ENCODE assay signal across 7 cellular contexts in the genomic region with DNA sequence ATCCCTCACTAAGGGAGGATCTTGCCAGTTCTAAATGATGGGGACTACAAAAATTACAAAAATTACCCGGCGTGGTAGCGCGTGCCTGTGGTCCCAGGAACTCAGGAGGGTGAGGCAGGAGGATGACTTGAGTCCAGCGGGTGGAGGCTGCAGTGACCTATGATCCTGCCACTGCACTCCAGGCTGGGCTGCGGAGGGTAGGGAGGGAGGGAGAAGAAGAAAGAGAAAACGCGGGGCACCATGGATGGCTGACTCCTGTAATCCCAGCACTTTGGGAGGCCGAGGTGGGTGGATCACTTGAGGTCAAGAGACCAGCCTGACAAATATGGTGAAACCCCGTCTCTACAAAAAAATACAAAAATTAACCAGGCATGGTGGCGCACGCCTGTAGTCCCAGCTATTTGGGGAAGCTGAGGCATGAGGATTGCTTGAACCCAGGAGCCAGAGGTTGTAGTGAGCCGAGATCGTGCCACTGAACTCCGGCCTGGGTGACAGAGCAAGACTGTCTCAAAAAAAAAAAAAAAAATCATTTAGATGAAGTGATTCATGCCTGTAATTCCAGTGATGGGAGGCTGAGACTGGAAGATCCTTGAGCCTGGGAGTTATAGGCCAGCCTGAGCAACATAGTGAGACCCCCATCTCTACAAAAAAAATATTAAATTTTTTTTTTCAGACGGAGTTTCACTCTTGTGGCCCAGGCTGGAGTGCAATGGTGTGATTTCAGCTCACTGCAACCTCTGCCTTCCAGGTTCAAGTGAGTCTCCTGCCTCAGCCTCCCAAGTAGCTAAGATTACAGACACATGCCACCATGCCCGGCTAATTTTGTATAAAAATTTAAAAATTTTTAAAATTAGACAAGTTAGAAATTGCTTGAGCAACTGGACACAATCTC.
DNase-seq lines count a peak whose midpoint lies in the region; ATAC-seq and TF ChIP-seq lines count a peak whose summit lies in the region.
"Not testable (repeated sequence)": the region's sequence is repeated elsewhere in the genome, so short reads cannot be mapped to it uniquely, and the experiment has no call there.

No MANE protein-coding gene starts in this region.

- intact Hi-C loops in body of pancreas (cut with DNase I); left cardiac atrium (cut with DNase I); mucosa of descending colon (cut with DNase I, micrococcal nuclease): not testable (repeated sequence)

- not testable (repeated sequence) for TF ChIP-seq CTCF in GM23338 (conservative IDR thresholded peaks at IDR 0.05; ENCODE audit: low read depth in 2 of 2); body of pancreas (IDR thresholded peaks at IDR 0.05); mucosa of descending colon (IDR thresholded peaks at IDR 0.05); smooth muscle cell (IDR thresholded peaks at IDR 0.05; ENCODE audit: borderline replicate concordance, insufficient read depth, poor library complexity, severe bottlenecking)

- H3K27ac ChIP-seq in GM23338 (ENCODE audit: low read depth) (peak overlapping the region; percentile 99), smooth muscle cell (ENCODE audit: low read depth) (peak overlapping the region; percentile 31)
- not testable (repeated sequence) for H3K27ac ChIP-seq in body of pancreas

- not testable (repeated sequence) for H3K36me3 ChIP-seq in GM23338 (ENCODE audit: insufficient read depth); body of pancreas (replicated peaks in 1 of 2; ENCODE audit: insufficient read depth in 1 of 2, low read depth in 2 of 2); mucosa of descending colon (ENCODE audit: low read depth); smooth muscle cell (ENCODE audit: low read depth)

- H3K4me1 ChIP-seq in GM23338 (ENCODE audit: insufficient read depth) (peaks cover 30% of the 10 kb centered on the region), body of pancreas (peaks cover 21% of the 10 kb centered on the region), mucosa of descending colon (ENCODE audit: low read depth) (peaks cover 51% of the 10 kb centered on the region)
- H3K4me1 ChIP-seq in smooth muscle cell (ENCODE audit: low read depth) = not testable (repeated sequence)

- H3K4me3 ChIP-seq in GM23338 = peak overlapping the region; percentile 97; the same call in 1 of the 2 replicates
- not testable (repeated sequence) for H3K4me3 ChIP-seq in body of pancreas, mucosa of descending colon, smooth muscle cell

- H3K9ac ChIP-seq in smooth muscle cell (ENCODE audit: low read depth) = not testable (repeated sequence)

- ATAC-seq in GM23338; activated T-cell treated with anti-CD3 and anti-CD28 coated beads, Interleukin-2, amount 50 U/mL, for 4 hours; body of pancreas; left cardiac atrium; mucosa of descending colon: not testable (repeated sequence)

- H3F3A ChIP-seq in GM23338 (replicated peaks; ENCODE audit: low read depth) = peaks cover 48% of the 10 kb centered on the region
- peaks cover 11% of the 10 kb centered on the region for H3F3A ChIP-seq in smooth muscle cell (ENCODE audit: low read depth)

- peaks cover 25% of the 10 kb centered on the region for H3K27me3 Mint-ChIP-seq in GM23338 (ENCODE audit: insufficient read depth, low read depth, poor library complexity)
- not testable (repeated sequence) for H3K27me3 Mint-ChIP-seq in T-helper 2 cell treated with Interferon-gamma antibody and Interleukin-4, amounts not matched to agents 5 μg/mL and 100 μg/mL, for 36 hours (ENCODE audit: low read depth); activated T-cell treated with anti-CD3 and anti-CD28 coated beads, Interleukin-2, amount 50 U/mL, for 4 hours (ENCODE audit: low read depth)

- peaks cover 38% of the 10 kb centered on the region for H3K36me3 Mint-ChIP-seq in GM23338 (ENCODE audit: low read depth)
- peaks cover 32% of the 10 kb centered on the region for H3K36me3 Mint-ChIP-seq in T-helper 2 cell treated with Interferon-gamma antibody and Interleukin-4, amounts not matched to agents 5 μg/mL and 100 μg/mL, for 36 hours (ENCODE audit: low read depth)
- not testable (repeated sequence) for H3K36me3 Mint-ChIP-seq in activated T-cell treated with anti-CD3 and anti-CD28 coated beads, Interleukin-2, amount 50 U/mL, for 4 hours (ENCODE audit: insufficient read depth)

- DNase-seq in GM23338 (ENCODE audit: low spot score); smooth muscle cell (lab: John Stamatoyannopoulos, UW; ENCODE audit: unreplicated experiment): not testable (repeated sequence)
- DNase-seq in T-helper 2 cell treated with Interferon-gamma antibody and Interleukin-4, amounts not matched to agents 5 μg/mL and 100 μg/mL, for 36 hours (ENCODE audit: low spot score) = peak; percentile 3
- peak; percentile 4 for DNase-seq in activated T-cell treated with anti-CD3 and anti-CD28 coated beads, Interleukin-2, amount 50 U/mL, for 4 hours
- peak in 3 of 4 donors; percentile 0 to 15 (median 7) for DNase-seq in body of pancreas
- DNase-seq in left cardiac atrium = peak; percentile 16
- peak; percentile 31 to 73 (median 60) for DNase-seq in mucosa of descending colon

- H3K27ac Mint-ChIP-seq in GM23338 = not testable (repeated sequence)
- peak overlapping the region; percentile 58 for H3K27ac Mint-ChIP-seq in T-helper 2 cell treated with Interferon-gamma antibody and Interleukin-4, amounts not matched to agents 5 μg/mL and 100 μg/mL, for 36 hours

- H3K9me3 ChIP-seq in body of pancreas; mucosa of descending colon; smooth muscle cell (replicated peaks; ENCODE audit: low read depth): not testable (repeated sequence)

- H2AFZ ChIP-seq in GM23338; smooth muscle cell (ENCODE audit: low read depth): not testable (repeated sequence)

- not testable (repeated sequence) for H3K9me2 ChIP-seq in GM23338 (ENCODE audit: insufficient read depth)

- TF ChIP-seq POLR2A in body of pancreas (IDR thresholded peaks at IDR 0.05) = not testable (repeated sequence)

- H3K4me1 Mint-ChIP-seq in GM23338 = peaks cover 35% of the 10 kb centered on the region
- peaks cover 37% of the 10 kb centered on the region for H3K4me1 Mint-ChIP-seq in T-helper 2 cell treated with Interferon-gamma antibody and Interleukin-4, amounts not matched to agents 5 μg/mL and 100 μg/mL, for 36 hours (ENCODE audit: low read depth)
- peaks cover 40% of the 10 kb centered on the region for H3K4me1 Mint-ChIP-seq in activated T-cell treated with anti-CD3 and anti-CD28 coated beads, Interleukin-2, amount 50 U/mL, for 4 hours (ENCODE audit: low read depth)

- peak overlapping the region; percentile 80 for H3K4me3 Mint-ChIP-seq in GM23338
- H3K4me3 Mint-ChIP-seq in T-helper 2 cell treated with Interferon-gamma antibody and Interleukin-4, amounts not matched to agents 5 μg/mL and 100 μg/mL, for 36 hours = peak overlapping the region; percentile 77
- not testable (repeated sequence) for H3K4me3 Mint-ChIP-seq in activated T-cell treated with anti-CD3 and anti-CD28 coated beads, Interleukin-2, amount 50 U/mL, for 4 hours

- peaks cover 81% of the 10 kb centered on the region for H3K79me2 ChIP-seq in GM23338 (replicated peaks; ENCODE audit: insufficient read depth)
- peaks cover 67% of the 10 kb centered on the region for H3K79me2 ChIP-seq in smooth muscle cell (ENCODE audit: low read depth)

- WGBS in body of pancreas, 2 donors = 94 to 96% methylated on average over 17 of the region's 17 CpGs
- WGBS in smooth muscle cell (ENCODE audit: low lambda C conversion rate) = 94% methylated on average over 17 of the region's 17 CpGs

- not testable (repeated sequence) for H3K27me3 ChIP-seq in GM23338 (ENCODE audit: insufficient read depth); body of pancreas; smooth muscle cell (ENCODE audit: low read depth)

- H3K4me2 ChIP-seq in GM23338 = peak overlapping the region; percentile 76; the same call in 1 of the 2 replicates
- H3K4me2 ChIP-seq in smooth muscle cell = not testable (repeated sequence)

- peaks cover 47% of the 10 kb centered on the region for H4K20me1 ChIP-seq in GM23338 (replicated peaks; ENCODE audit: insufficient read depth)
- H4K20me1 ChIP-seq in smooth muscle cell (ENCODE audit: low read depth) = peaks cover 70% of the 10 kb centered on the region

- not testable (repeated sequence) for H3K9me3 Mint-ChIP-seq in GM23338; T-helper 2 cell treated with Interferon-gamma antibody and Interleukin-4, amounts not matched to agents 5 μg/mL and 100 μg/mL, for 36 hours; activated T-cell treated with anti-CD3 and anti-CD28 coated beads, Interleukin-2, amount 50 U/mL, for 4 hours

TF ChIP-seq in GM23338, 12 proteins besides CTCF, POLR2A, EP300 and RAD21:
- TF ChIP-seq POLR2AphosphoS5 (IDR thresholded peaks at IDR 0.05; ENCODE audit: low read depth) = 0 out of 2 replicates have a peak, but pooled peaks have one; percentile 8
